ENCODE assay signal across 2 cellular contexts in genomic region chr4:125904802-125905201, GRCh38.
TF ChIP-seq lines count a peak whose summit lies in the region.

No MANE protein-coding gene starts in this region.

TF ChIP-seq in HCT116, 20 proteins besides CTCF, POLR2A, EP300 and RAD21 (continued from another document):
- TF ChIP-seq, protein P1, sequence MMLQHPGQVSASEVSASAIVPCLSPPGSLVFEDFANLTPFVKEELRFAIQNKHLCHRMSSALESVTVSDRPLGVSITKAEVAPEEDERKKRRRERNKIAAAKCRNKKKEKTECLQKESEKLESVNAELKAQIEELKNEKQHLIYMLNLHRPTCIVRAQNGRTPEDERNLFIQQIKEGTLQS (IDR thresholded peaks at IDR 0.05), result no peak
- TF ChIP-seq POLR2AphosphoS5 (IDR thresholded peaks at IDR 0.05; ENCODE audit: low read depth, low read length), result no peak
- TF ChIP-seq JUND (IDR thresholded peaks at IDR 0.05), result no peak
- no peak for TF ChIP-seq TCF7L2 (IDR thresholded peaks at IDR 0.05; ENCODE audit: borderline replicate concordance, extremely low read depth, insufficient read depth, insufficient read length)
- no peak for TF ChIP-seq ZFX (IDR thresholded peaks at IDR 0.05)
- no peak for TF ChIP-seq ZNF274 (IDR thresholded peaks at IDR 0.05; ENCODE audit: low read depth, low read length)
- TF ChIP-seq FOSL1 (IDR thresholded peaks at IDR 0.05; ENCODE audit: low read depth), result no peak
- no peak for TF ChIP-seq YY1 (IDR thresholded peaks at IDR 0.05; ENCODE audit: extremely low read depth, insufficient replicate concordance, low read depth, low read length)
- no peak for TF ChIP-seq SRF (IDR thresholded peaks at IDR 0.05; ENCODE audit: low read depth)
- no peak for TF ChIP-seq EGR1 (IDR thresholded peaks at IDR 0.05; ENCODE audit: low read depth)
- no peak for TF ChIP-seq SP1 (IDR thresholded peaks at IDR 0.05; ENCODE audit: low read depth)
- TF ChIP-seq CEBPB (IDR thresholded peaks at IDR 0.05; ENCODE audit: low read depth), result no peak

TF ChIP-seq in GM12878, 131 proteins besides CTCF, POLR2A, EP300 and RAD21 (continued from another document):
- TF ChIP-seq, protein P2, sequence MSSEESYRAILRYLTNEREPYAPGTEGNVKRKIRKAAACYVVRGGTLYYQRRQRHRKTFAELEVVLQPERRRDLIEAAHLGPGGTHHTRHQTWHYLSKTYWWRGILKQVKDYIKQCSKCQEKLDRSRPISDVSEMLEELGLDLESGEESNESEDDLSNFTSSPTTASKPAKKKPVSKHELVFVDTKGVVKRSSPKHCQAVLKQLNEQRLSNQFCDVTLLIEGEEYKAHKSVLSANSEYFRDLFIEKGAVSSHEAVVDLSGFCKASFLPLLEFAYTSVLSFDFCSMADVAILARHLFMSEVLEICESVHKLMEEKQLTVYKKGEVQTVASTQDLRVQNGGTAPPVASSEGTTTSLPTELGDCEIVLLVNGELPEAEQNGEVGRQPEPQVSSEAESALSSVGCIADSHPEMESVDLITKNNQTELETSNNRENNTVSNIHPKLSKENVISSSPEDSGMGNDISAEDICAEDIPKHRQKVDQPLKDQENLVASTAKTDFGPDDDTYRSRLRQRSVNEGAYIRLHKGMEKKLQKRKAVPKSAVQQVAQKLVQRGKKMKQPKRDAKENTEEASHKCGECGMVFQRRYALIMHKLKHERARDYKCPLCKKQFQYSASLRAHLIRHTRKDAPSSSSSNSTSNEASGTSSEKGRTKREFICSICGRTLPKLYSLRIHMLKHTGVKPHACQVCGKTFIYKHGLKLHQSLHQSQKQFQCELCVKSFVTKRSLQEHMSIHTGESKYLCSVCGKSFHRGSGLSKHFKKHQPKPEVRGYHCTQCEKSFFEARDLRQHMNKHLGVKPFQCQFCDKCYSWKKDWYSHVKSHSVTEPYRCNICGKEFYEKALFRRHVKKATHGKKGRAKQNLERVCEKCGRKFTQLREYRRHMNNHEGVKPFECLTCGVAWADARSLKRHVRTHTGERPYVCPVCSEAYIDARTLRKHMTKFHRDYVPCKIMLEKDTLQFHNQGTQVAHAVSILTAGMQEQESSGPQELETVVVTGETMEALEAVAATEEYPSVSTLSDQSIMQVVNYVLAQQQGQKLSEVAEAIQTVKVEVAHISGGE (CRISPR knock-in tag; IDR thresholded peaks at IDR 0.05), result no peak
- TF ChIP-seq CHD1 (IDR thresholded peaks at IDR 0.05; ENCODE audit: low read depth, low read length), result no peak
- no peak for TF ChIP-seq EGR1 (IDR thresholded peaks at IDR 0.05; ENCODE audit: borderline replicate concordance in 1 of 2, low read depth in 2 of 2, low read length in 2 of 2)
- TF ChIP-seq, protein P3, sequence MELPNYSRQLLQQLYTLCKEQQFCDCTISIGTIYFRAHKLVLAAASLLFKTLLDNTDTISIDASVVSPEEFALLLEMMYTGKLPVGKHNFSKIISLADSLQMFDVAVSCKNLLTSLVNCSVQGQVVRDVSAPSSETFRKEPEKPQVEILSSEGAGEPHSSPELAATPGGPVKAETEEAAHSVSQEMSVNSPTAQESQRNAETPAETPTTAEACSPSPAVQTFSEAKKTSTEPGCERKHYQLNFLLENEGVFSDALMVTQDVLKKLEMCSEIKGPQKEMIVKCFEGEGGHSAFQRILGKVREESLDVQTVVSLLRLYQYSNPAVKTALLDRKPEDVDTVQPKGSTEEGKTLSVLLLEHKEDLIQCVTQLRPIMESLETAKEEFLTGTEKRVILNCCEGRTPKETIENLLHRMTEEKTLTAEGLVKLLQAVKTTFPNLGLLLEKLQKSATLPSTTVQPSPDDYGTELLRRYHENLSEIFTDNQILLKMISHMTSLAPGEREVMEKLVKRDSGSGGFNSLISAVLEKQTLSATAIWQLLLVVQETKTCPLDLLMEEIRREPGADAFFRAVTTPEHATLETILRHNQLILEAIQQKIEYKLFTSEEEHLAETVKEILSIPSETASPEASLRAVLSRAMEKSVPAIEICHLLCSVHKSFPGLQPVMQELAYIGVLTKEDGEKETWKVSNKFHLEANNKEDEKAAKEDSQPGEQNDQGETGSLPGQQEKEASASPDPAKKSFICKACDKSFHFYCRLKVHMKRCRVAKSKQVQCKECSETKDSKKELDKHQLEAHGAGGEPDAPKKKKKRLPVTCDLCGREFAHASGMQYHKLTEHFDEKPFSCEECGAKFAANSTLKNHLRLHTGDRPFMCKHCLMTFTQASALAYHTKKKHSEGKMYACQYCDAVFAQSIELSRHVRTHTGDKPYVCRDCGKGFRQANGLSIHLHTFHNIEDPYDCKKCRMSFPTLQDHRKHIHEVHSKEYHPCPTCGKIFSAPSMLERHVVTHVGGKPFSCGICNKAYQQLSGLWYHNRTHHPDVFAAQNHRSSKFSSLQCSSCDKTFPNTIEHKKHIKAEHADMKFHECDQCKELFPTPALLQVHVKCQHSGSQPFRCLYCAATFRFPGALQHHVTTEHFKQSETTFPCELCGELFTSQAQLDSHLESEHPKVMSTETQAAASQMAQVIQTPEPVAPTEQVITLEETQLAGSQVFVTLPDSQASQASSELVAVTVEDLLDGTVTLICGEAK (IDR thresholded peaks at IDR 0.05; ENCODE audit: borderline replicate concordance), result no peak
- no peak for TF ChIP-seq BHLHE40 (IDR thresholded peaks at IDR 0.05; ENCODE audit: borderline replicate concordance in 1 of 2, low read depth in 2 of 2, low read length in 1 of 2)
- TF ChIP-seq ZNF384 (IDR thresholded peaks at IDR 0.05; ENCODE audit: borderline replicate concordance, low read depth, low read length), result no peak
- TF ChIP-seq SREBF1 (IDR thresholded peaks at IDR 0.05; ENCODE audit: low read length), result no peak
- no peak for TF ChIP-seq IKZF2 (IDR thresholded peaks at IDR 0.05)
- no peak for TF ChIP-seq RBBP5 (conservative IDR thresholded peaks at IDR 0.05)
TF ChIP-seq in GM12878: peak in this region for 0.
